ENCODE assay signal across 8 cellular contexts in the genomic region with DNA sequence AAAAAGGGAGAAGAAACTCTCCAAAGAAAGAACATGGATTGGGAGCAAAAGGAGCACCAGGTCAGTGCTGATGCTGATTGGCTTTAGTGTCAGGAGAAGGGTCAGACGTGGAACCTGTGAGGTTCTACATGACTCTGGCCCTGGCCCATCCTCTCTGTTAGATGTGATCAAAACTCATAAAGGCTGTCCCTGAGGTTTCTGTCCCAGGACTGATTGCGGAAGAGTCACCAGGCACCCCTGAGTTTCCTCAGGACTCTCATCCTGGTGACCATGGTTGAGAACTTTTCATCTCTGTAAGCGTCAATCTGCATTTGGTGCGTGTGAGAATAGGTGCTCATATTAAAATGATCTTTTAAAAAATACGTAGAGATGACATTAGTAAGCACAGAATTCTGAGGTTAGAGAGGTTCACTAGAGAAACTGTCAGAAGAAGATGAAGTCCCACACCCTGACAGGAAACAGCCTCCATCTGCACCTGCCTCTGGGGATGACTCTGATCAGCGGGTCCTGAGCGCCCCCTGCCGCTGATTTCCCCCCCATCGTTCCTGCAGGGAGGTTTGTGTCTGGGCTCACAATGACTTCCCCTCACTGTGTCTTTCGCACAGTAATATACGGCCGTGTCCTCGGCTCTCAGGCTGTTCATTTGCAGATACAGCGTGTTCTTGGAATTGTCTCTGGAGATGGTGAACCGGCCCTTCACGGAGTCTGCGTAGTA.
DNase-seq lines count a peak whose midpoint lies in the region; ATAC-seq and TF ChIP-seq lines count a peak whose summit lies in the region.

No MANE protein-coding gene starts in this region.

- H3K4me1 Mint-ChIP-seq in activated naive CD4-positive, alpha-beta T cell treated with anti-CD3 and anti-CD28 coated beads for 36 hours (ENCODE audit: low read depth): peaks cover 10% of the 10 kb centered on the region
- no peaks in the 10 kb centered on the region for H3K4me1 Mint-ChIP-seq in type B pancreatic cell (ENCODE audit: unreplicated experiment)

- no peak overlapping the region for H3K27ac Mint-ChIP-seq in activated naive CD4-positive, alpha-beta T cell treated with anti-CD3 and anti-CD28 coated beads for 36 hours
- H3K27ac Mint-ChIP-seq in type B pancreatic cell: no peak overlapping the region

- peaks cover 4% of the 10 kb centered on the region for H3K27me3 Mint-ChIP-seq in activated naive CD4-positive, alpha-beta T cell treated with anti-CD3 and anti-CD28 coated beads for 36 hours (ENCODE audit: low read depth)
- H3K27me3 Mint-ChIP-seq in type B pancreatic cell: no peaks in the 10 kb centered on the region

- CTCF ChIA-PET in activated naive CD4-positive, alpha-beta T cell treated with anti-CD3 and anti-CD28 coated beads for 36 hours (lab: Charles Lee): interaction anchor here (0.7 to 6.2 kb wide), 12 partner anchors 10 to 67 kb away, joined by 3 to 42 read pairs (median 4); no protein-coding TSS in a partner anchor

- no peak for ATAC-seq in GM21526 (IDR thresholded peaks at IDR 0.05; ENCODE audit: low FRiP score, unreplicated experiment)

- no peaks in the 10 kb centered on the region for H3K36me3 Mint-ChIP-seq in activated naive CD4-positive, alpha-beta T cell treated with anti-CD3 and anti-CD28 coated beads for 36 hours (ENCODE audit: low read depth)
- no peaks in the 10 kb centered on the region for H3K36me3 Mint-ChIP-seq in type B pancreatic cell

- no peak for TF ChIP-seq CTCF in type B pancreatic cell (conservative IDR thresholded peaks at IDR 0.05)

- intact Hi-C loops in activated naive CD4-positive, alpha-beta T cell treated with anti-CD3 and anti-CD28 coated beads for 36 hours (cut with micrococcal nuclease): loop anchor here (1.0 to 2.0 kb wide), 3 partner anchors 8 to 59 kb away; no protein-coding TSS in a partner anchor

- no peaks in the 10 kb centered on the region for H3K9me3 Mint-ChIP-seq in activated naive CD4-positive, alpha-beta T cell treated with anti-CD3 and anti-CD28 coated beads for 36 hours
- H3K9me3 Mint-ChIP-seq in type B pancreatic cell: peaks cover 3% of the 10 kb centered on the region

- no peak overlapping the region for H3K4me3 Mint-ChIP-seq in activated naive CD4-positive, alpha-beta T cell treated with anti-CD3 and anti-CD28 coated beads for 36 hours
- H3K4me3 Mint-ChIP-seq in type B pancreatic cell: no peak overlapping the region

- peak; percentile 3 for DNase-seq in HT-29 (ENCODE audit: low spot score)
- DNase-seq in T follicular helper cell (ENCODE audit: low read depth): peak; percentile 65
- DNase-seq in activated naive CD4-positive, alpha-beta T cell treated with anti-CD3 and anti-CD28 coated beads for 36 hours: peak; percentile 97
- DNase-seq in stimulated activated CD8-positive, alpha-beta memory T cell treated with anti-CD3 and anti-CD28 coated beads, Interleukin-2, amount 100 ng/mL, for 1 hour (ENCODE audit: low read depth in 2 of 2): peak; percentile 47 to 72
- no peak for DNase-seq in type B pancreatic cell (ENCODE audit: extremely low spot score, unreplicated experiment)
- DNase-seq in AG20443 (ENCODE audit: low spot score): no peak
- DNase-seq in T1000 (lab: John Stamatoyannopoulos, UW): no peak

Comparison
In these comparisons a context has a peak if more than half of its experiments do, and no peak if none do; other contexts are left out.
1. DNase-seq: peak in HT-29 (single experiment), T follicular helper cell (single experiment), activated naive CD4-positive, alpha-beta T cell treated with anti-CD3 and anti-CD28 coated beads for 36 hours (single experiment) and stimulated activated CD8-positive, alpha-beta memory T cell treated with anti-CD3 and anti-CD28 coated beads, Interleukin-2, amount 100 ng/mL, for 1 hour (2 of 2); none in type B pancreatic cell (single experiment), AG20443 (single experiment) and T1000 (single experiment).